ENCODE assay signal across 11 cellular contexts in genomic region chr3:47365213-47366153, GRCh38. TPM values are rescaled to one million over a fixed set of nuclear protein-coding genes. Genes with fewer than 3 reads are reported as not detected.
DNase-seq lines count a peak whose midpoint lies in the region; FAIRE-seq lines count a peak whose summit lies in the region.
"Had no signal": no experiment of that assay in that cellular context is flagged by ENCODE, and none has a peak within 500 bp of the region (broad histone marks: within the 10 kb centered on the region; RNA-seq: fewer than 3 reads in every experiment).

No MANE protein-coding gene starts in this region.

- no peak for FAIRE-seq in frontal cortex (lab: Jason Lieb, UNC)
- FAIRE-seq: TTC549 had no signal

- intact Hi-C loops in posterior vena cava (cut with DNase I): no loop called here

- DNase-seq in EH (ENCODE audit: low read depth): peak; percentile 85
- peak; percentile 18 for DNase-seq in NCI-H2029 treated with DMSO at 0.1 percent for 48 hours (lab: John Stamatoyannopoulos, UW)
- DNase-seq in dedifferentiated amniotic fluid mesenchymal stem cell (ENCODE audit: extremely low spot score): peak; percentile 56
- DNase-seq in posterior vena cava (ENCODE audit: low spot score): peak; percentile 34
- DNase-seq in islet precursor cell: no peak
- DNase-seq in frontal cortex (ENCODE audit: low spot score in 2 of 2): no peak
- no peak for DNase-seq in stimulated activated CD4-positive, alpha-beta T cell treated with anti-CD3 and anti-CD28 coated beads, Interleukin-15, amount 100 ng/mL, for 24 hours
- DNase-seq in NOMO-1 treated with DMSO at 0.1 percent for 48 hours (lab: John Stamatoyannopoulos, UW; ENCODE audit: unreplicated experiment): no peak
- DNase-seq: COR-L47, NCI-H187 treated with DMSO at 0.1 percent for 48 hours had no signal

RNA-seq across cellular contexts. Expression of gene PTPN23, which starts 15.3 kb away (rescaled TPM):
- 10 to 100 TPM; 30.8 to 32.4 TPM for total RNA-seq in posterior vena cava
- total RNA-seq in frontal cortex: 19.2 TPM

Comparison
In these comparisons a context has a peak if more than half of its experiments do, and no peak if none do; other contexts are left out.
1. DNase-seq: peak in EH (single experiment), NCI-H2029 treated with DMSO at 0.1 percent for 48 hours (single experiment), dedifferentiated amniotic fluid mesenchymal stem cell (single experiment) and posterior vena cava (single experiment); none in islet precursor cell (single experiment), frontal cortex (0 of 2), stimulated activated CD4-positive, alpha-beta T cell treated with anti-CD3 and anti-CD28 coated beads, Interleukin-15, amount 100 ng/mL, for 24 hours (single experiment) and NOMO-1 treated with DMSO at 0.1 percent for 48 hours (single experiment).